Comparison of ENCODE assay signal across 24 cellular contexts in the genomic region with DNA sequence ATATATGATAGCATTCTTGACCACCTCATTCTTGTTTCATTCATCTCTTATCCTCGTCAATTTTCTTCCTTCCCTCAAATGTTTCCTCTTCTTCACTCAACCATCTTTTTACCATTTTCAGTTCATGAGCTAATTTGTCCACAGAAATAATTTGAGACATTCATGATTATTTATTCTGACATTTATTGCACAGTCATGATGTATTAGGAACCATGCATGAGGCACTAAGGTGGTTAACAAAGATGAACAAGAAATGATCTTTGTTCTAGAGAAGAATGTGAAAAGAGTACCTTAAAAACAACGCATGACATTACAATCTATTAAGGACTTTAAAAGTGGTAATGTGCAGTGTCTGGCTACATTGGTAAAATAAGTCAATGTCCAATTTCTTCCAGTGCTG.
"Had no signal": no experiment of that assay in that cellular context is flagged by ENCODE, and none has a peak within 500 bp of the region (broad histone marks: within the 10 kb centered on the region; RNA-seq: fewer than 3 reads in every experiment).

No MANE protein-coding gene starts in this region.

- H3K27ac ChIP-seq: colonic mucosa, epithelial cell of prostate, esophagus squamous epithelium, gastrocnemius medialis, heart right ventricle, left lung, lower lobe of right lung had no signal

- H3K27me3 ChIP-seq: colonic mucosa, esophagus squamous epithelium, gastrocnemius medialis, heart right ventricle, left lung had no signal

- ATAC-seq: effector memory CD8-positive, alpha-beta T cell; esophagus mucosa; gastrocnemius medialis; heart right ventricle; left cardiac atrium; left lung; left ventricle myocardium superior; lower lobe of right lung; mucosa of descending colon had no signal

- H3K4me1 ChIP-seq: colonic mucosa, gastrocnemius medialis, lower lobe of right lung had no signal

- DNase-seq: colonic mucosa; cortex of kidney; effector CD8-positive, alpha-beta T cell; effector memory CD8-positive, alpha-beta T cell; endodermal cell; esophagus squamous epithelium; foreskin fibroblast; foreskin melanocyte; gastrocnemius medialis; glutamatergic neuron; head of caudate nucleus; heart right ventricle; hippocampal formation; left cardiac atrium; left lung; left ventricle myocardium superior; lower lobe of right lung; mesenchymal stem cell; mucosa of descending colon had no signal

- H3K36me3 ChIP-seq: colonic mucosa, esophagus squamous epithelium, gastrocnemius medialis, heart right ventricle, left lung, lower lobe of right lung had no signal

- H3K4me3 ChIP-seq: colonic mucosa, esophagus squamous epithelium, gastrocnemius medialis, heart right ventricle, left lung, lower lobe of right lung, mucosa of descending colon had no signal

- H3K9me3 ChIP-seq: colonic mucosa, esophagus squamous epithelium, gastrocnemius medialis, left lung, lower lobe of right lung, mucosa of descending colon had no signal

- FAIRE-seq: endometrium, islet of Langerhans, keratinocyte had no signal
